8 cellular contexts compared by ENCODE assay signal in the genomic region with DNA sequence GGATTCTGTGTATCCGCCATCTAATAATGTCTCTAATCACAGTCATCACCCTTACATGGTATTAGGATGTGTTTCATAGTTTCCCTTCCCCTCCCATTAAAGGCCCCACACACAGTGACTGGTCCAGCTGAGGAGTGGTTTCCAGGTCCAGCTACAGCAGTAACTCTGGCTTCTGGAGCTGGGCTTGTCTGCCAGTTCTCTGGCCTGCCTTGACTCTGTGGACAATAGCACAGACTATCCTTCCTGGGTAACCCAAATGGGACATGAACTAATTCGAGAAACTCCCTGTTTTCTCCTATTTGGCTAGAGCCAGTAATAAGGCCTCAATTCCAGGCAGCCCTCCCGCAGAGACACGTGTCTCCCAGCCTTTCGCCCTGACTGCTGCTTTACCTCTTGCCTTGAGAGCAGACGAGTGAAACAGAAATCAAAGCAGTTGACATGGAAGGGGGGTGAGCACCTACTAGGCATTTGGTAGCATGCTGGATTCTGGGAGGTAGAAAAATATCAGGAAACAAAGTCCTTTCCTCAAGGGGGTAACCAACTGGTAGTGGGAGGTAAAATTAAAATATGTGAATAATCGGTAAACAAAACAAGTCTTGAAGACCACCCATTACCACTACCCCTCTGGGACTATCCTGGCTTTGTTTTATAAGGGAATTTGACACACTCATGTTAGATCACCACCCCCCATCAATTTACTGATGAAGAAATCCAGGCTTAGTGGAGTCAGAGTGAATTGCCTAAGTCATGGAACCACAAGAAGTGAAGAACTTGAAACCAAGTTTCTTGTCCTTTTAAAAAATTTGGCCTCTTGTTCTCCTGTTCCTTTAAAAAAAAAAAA. TPM values are rescaled to one million over a fixed set of nuclear protein-coding genes. Genes with fewer than 3 reads are reported as not detected.
DNase-seq lines count a peak whose midpoint lies in the region; ATAC-seq and TF ChIP-seq lines count a peak whose summit lies in the region.

No MANE protein-coding gene starts in this region.

- H3K4me3 Mint-ChIP-seq in activated T-helper 17 cell treated with anti-CD3 and anti-CD28 coated beads, Interleukin-2, amount 50 U/mL, for 72 hours = peak overlapping the region; percentile 88

- intact Hi-C loops in Right ventricle myocardium inferior (cut with DNase I) = loop anchor here (1.0 to 10.0 kb wide), 5 partner anchors 36 to 350 kb away; a partner anchor contains a TSS

- H3K79me2 ChIP-seq in osteoblast (ENCODE audit: insufficient read depth, low read length) = peaks cover 37% of the 10 kb centered on the region

- H2AFZ ChIP-seq in osteoblast (ENCODE audit: low read length) = no peak overlapping the region

- no peaks in the 10 kb centered on the region for H3K27me3 ChIP-seq in osteoblast (ENCODE audit: insufficient read depth, low read length)

- no peaks in the 10 kb centered on the region for H4K20me1 ChIP-seq in osteoblast (ENCODE audit: insufficient read depth, low read length)

- no peak for ATAC-seq in activated T-helper 17 cell treated with anti-CD3 and anti-CD28 coated beads, Interleukin-2, amount 50 U/mL, for 72 hours (replicated peaks)
- peak; percentile 80 for ATAC-seq in Right ventricle myocardium inferior
- ATAC-seq in GM18517 (IDR thresholded peaks at IDR 0.05; ENCODE audit: unreplicated experiment) = no peak
- no peak for ATAC-seq in GM19395 (IDR thresholded peaks at IDR 0.05; ENCODE audit: unreplicated experiment)
- no peak for ATAC-seq in HG03097 (IDR thresholded peaks at IDR 0.05; ENCODE audit: low FRiP score, unreplicated experiment)

- H3K27ac Mint-ChIP-seq in activated T-helper 17 cell treated with anti-CD3 and anti-CD28 coated beads, Interleukin-2, amount 50 U/mL, for 72 hours = peak overlapping the region; percentile 91

- peak; percentile 29 for DNase-seq in H4 (ENCODE audit: low spot score)
- DNase-seq in Right ventricle myocardium inferior (ENCODE audit: missing footprints) = peak; percentile 80
- peak; percentile 78 for DNase-seq in osteoblast (ENCODE audit: insufficient read length, low spot score, missing footprints)

- H3K27ac ChIP-seq in 22Rv1 (peak overlapping the region; percentile 94), osteoblast (ENCODE audit: low read depth, low read length) (peak overlapping the region; percentile 98)

- no peaks in the 10 kb centered on the region for H3K9me3 Mint-ChIP-seq in activated T-helper 17 cell treated with anti-CD3 and anti-CD28 coated beads, Interleukin-2, amount 50 U/mL, for 72 hours

- no peaks in the 10 kb centered on the region for H3K9me3 ChIP-seq in osteoblast (ENCODE audit: low read depth, low read length)

- H3K4me3 ChIP-seq in osteoblast (ENCODE audit: insufficient read depth, low read length) = peak overlapping the region; percentile 76

- TF ChIP-seq CTCF in 22Rv1 (IDR thresholded peaks at IDR 0.05) (no peak), osteoblast (IDR thresholded peaks at IDR 0.05; ENCODE audit: extremely low read depth, low read depth, low read length) (no peak)

- no peaks in the 10 kb centered on the region for H3K27me3 Mint-ChIP-seq in activated T-helper 17 cell treated with anti-CD3 and anti-CD28 coated beads, Interleukin-2, amount 50 U/mL, for 72 hours

- H3K4me1 ChIP-seq in osteoblast (ENCODE audit: insufficient read depth, low read length) = peaks cover 42% of the 10 kb centered on the region

- H3K4me2 ChIP-seq in osteoblast (ENCODE audit: insufficient read depth, low read length) = peak overlapping the region; percentile 85

- H3K36me3 ChIP-seq in osteoblast (ENCODE audit: insufficient read depth, low read length) = peaks cover 14% of the 10 kb centered on the region

- peaks cover 35% of the 10 kb centered on the region for H3K4me1 Mint-ChIP-seq in activated T-helper 17 cell treated with anti-CD3 and anti-CD28 coated beads, Interleukin-2, amount 50 U/mL, for 72 hours

- H3K36me3 Mint-ChIP-seq in activated T-helper 17 cell treated with anti-CD3 and anti-CD28 coated beads, Interleukin-2, amount 50 U/mL, for 72 hours (ENCODE audit: low read depth) = peaks cover 54% of the 10 kb centered on the region

RNA-seq across cellular contexts. Expression of a gene that starts 1.2 kb away (rescaled TPM):
- total RNA-seq in H4 (2014; rRNA removed; shearing (Covaris generic)) = 22.8 and 23.7 TPM in 2 replicates
- 10 to 100 TPM; 36.5 to 63.6 TPM for total RNA-seq in activated T-helper 17 cell treated with anti-CD3 and anti-CD28 coated beads, Interleukin-2, amount 50 U/mL, for 72 hours
- total RNA-seq in Right ventricle myocardium inferior = 11.0 TPM
- 23.6 and 23.9 TPM in 2 replicates for total RNA-seq in osteoblast

Comparison
In these comparisons a context has a peak if more than half of its experiments do, and no peak if none do; other contexts are left out.
1. DNase-seq: peak in every context shown above with its lines; median percentile 80 in Right ventricle myocardium inferior; 78 in osteoblast; 29 in H4.